In the genomic region with DNA sequence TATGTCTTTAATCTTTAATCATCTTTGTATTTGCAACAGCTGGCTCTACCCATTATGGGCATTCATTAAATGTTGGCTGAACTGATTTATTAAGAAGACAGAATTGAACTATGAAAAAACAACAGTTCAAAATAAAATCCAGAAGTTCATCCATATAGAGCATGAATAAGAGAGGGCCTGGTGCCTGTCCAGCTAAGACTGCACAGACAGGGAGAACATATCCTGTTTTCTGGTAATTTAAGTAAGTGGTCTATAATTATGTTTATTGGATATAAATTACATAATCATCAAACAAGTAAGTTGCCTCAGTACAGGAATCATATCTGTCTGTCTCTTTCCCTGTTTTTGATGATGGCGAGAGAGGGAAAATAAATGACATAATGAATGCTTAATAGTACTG, we compare ENCODE assay signal across 16 cellular contexts.
"Had no signal": no experiment of that assay in that cellular context is flagged by ENCODE, and none has a peak within 500 bp of the region (broad histone marks: within the 10 kb centered on the region; RNA-seq: fewer than 3 reads in every experiment).

No MANE protein-coding gene starts in this region.

- H3K9me3 Mint-ChIP-seq: activated CD4-positive, alpha-beta T cell treated with anti-CD3 and anti-CD28 coated beads, Interleukin-2, amount 10 ng/mL, durations not matched to agents 24 days and 14 days; activated naive CD4-positive, alpha-beta T cell treated with anti-CD3 and anti-CD28 coated beads, Interleukin-2, amount 50 U/mL, for 72 hours; activated T-cell treated with anti-CD3 and anti-CD28 coated beads, Interleukin-2, amount 50 U/mL, for 72 hours; naive B cell; stimulated activated naive CD8-positive, alpha-beta T cell treated with anti-CD3 and anti-CD28 coated beads, Interleukin-15, amount 100 ng/mL, for 72 hours had no signal

- H3K27ac ChIP-seq: pancreas, testis, upper lobe of right lung had no signal

- H3K27ac Mint-ChIP-seq: activated CD4-positive, alpha-beta T cell treated with anti-CD3 and anti-CD28 coated beads, Interleukin-2, amount 10 ng/mL, durations not matched to agents 24 days and 14 days; activated CD8-positive, alpha-beta T cell treated with anti-CD3 and anti-CD28 coated beads, Interleukin-2, amount 10 ng/mL, durations not matched to agents 7 days and 5 days; activated T-cell treated with anti-CD3 and anti-CD28 coated beads, Interleukin-2, amount 50 U/mL, for 72 hours; naive B cell; stimulated activated naive CD8-positive, alpha-beta T cell treated with anti-CD3 and anti-CD28 coated beads, Interleukin-15, amount 100 ng/mL, for 72 hours had no signal

- H3K27me3 Mint-ChIP-seq: stimulated activated naive CD8-positive, alpha-beta T cell treated with anti-CD3 and anti-CD28 coated beads, Interleukin-15, amount 100 ng/mL, for 72 hours had no signal

- H3K36me3 ChIP-seq: pancreas, upper lobe of right lung had no signal

- H3K4me1 Mint-ChIP-seq: activated CD4-positive, alpha-beta T cell treated with anti-CD3 and anti-CD28 coated beads, Interleukin-2, amount 10 ng/mL, durations not matched to agents 24 days and 14 days; naive B cell; stimulated activated naive CD8-positive, alpha-beta T cell treated with anti-CD3 and anti-CD28 coated beads, Interleukin-15, amount 100 ng/mL, for 72 hours had no signal

- ATAC-seq: activated CD8-positive, alpha-beta T cell treated with anti-CD3 and anti-CD28 coated beads, Interleukin-2, amount 10 ng/mL, durations not matched to agents 7 days and 5 days; activated naive CD4-positive, alpha-beta T cell treated with anti-CD3 and anti-CD28 coated beads, Interleukin-2, amount 50 U/mL, for 72 hours; activated T-cell treated with anti-CD3 and anti-CD28 coated beads, Interleukin-2, amount 50 U/mL, for 72 hours; pancreas; stimulated activated naive CD8-positive, alpha-beta T cell treated with anti-CD3 and anti-CD28 coated beads, Interleukin-15, amount 100 ng/mL, for 72 hours; upper lobe of right lung had no signal

- H3K4me3 ChIP-seq: pancreas, testis, upper lobe of right lung had no signal

- H3K36me3 Mint-ChIP-seq: activated naive CD4-positive, alpha-beta T cell treated with anti-CD3 and anti-CD28 coated beads, Interleukin-2, amount 50 U/mL, for 72 hours had no signal

- H3K9me3 ChIP-seq: pancreas, testis, upper lobe of right lung had no signal

- H3K27me3 ChIP-seq: pancreas, testis, upper lobe of right lung had no signal

- H3K4me3 Mint-ChIP-seq: activated CD4-positive, alpha-beta T cell treated with anti-CD3 and anti-CD28 coated beads, Interleukin-2, amount 10 ng/mL, durations not matched to agents 24 days and 14 days; activated CD8-positive, alpha-beta T cell treated with anti-CD3 and anti-CD28 coated beads, Interleukin-2, amount 10 ng/mL, durations not matched to agents 7 days and 5 days; activated T-cell treated with anti-CD3 and anti-CD28 coated beads, Interleukin-2, amount 50 U/mL, for 72 hours; naive B cell; stimulated activated naive CD8-positive, alpha-beta T cell treated with anti-CD3 and anti-CD28 coated beads, Interleukin-15, amount 100 ng/mL, for 72 hours had no signal

- DNase-seq: activated CD4-positive, alpha-beta T cell treated with anti-CD3 and anti-CD28 coated beads, Interleukin-2, amount 10 ng/mL, durations not matched to agents 24 days and 14 days; activated CD4-positive, CD25-positive, alpha-beta regulatory T cell; activated CD8-positive, alpha-beta memory T cell treated with anti-CD3 and anti-CD28 coated beads, Interleukin-2, amount 50 U/mL, for 4 hours; activated CD8-positive, alpha-beta T cell treated with anti-CD3 and anti-CD28 coated beads, Interleukin-2, amount 10 ng/mL, durations not matched to agents 7 days and 5 days; activated gamma-delta T cell; activated T-cell treated with anti-CD3 and anti-CD28 coated beads, Interleukin-2, amount 50 U/mL, for 72 hours; amniotic stem cell; left cardiac atrium; naive B cell; pancreas; retina; stimulated activated naive CD8-positive, alpha-beta T cell treated with anti-CD3 and anti-CD28 coated beads, Interleukin-15, amount 100 ng/mL, for 72 hours; T-helper 2 cell; testis; upper lobe of right lung had no signal
